ENCODE assay signal across 8 cellular contexts in the genomic region with DNA sequence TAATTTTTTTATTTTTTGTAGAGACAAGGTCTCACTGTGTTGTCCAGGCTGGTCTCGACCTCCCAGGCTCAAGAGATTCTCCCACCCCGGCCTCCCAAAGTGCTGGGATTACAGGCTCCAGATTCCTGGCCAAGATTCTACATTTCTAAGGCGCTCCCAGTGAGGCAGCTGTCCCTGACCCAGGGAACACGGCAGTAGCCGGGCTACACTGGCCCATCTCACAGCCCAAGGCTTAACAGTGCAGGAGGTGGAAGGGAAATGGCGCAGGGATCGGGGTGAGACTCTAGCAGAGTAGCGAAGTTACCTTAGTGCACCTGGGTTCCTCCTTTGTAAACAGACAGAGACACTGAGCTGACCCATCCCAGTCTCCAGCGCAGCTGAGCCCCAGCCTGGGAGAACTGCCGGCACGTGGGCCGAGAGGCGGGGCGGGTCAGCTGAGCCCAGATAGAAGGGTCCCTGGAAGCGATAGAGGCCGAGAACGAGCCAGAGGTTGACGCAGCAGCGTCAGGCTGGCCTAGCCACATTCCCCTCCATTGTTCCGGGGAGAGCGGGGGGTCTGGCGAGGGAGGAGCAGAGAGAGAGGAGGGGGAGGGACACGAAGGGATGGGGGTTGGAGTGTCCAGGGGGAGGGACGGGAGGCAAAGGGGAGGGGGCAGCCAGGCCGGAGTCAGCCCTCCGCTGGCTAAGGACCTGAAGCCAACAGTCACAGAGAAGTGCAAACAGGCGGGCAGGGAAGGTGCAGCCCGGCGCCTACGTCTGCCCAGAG. TPM values are rescaled to one million over a fixed set of nuclear protein-coding genes. Genes with fewer than 3 reads are reported as not detected.
DNase-seq lines count a peak whose midpoint lies in the region; ATAC-seq and TF ChIP-seq lines count a peak whose summit lies in the region.

No MANE protein-coding gene starts in this region.

- DNase-seq in HFFc6 (no peak), iPS DF 19.7 (ENCODE audit: low read depth, low spot score) (peak; percentile 78), gastrocnemius medialis (no peak), inferior parietal cortex (ENCODE audit: extremely low spot score) (no peak)
- no peak for DNase-seq in activated naive CD8-positive, alpha-beta T cell treated with anti-CD3 and anti-CD28 coated beads, Interleukin-2, amount 10 ng/mL, durations not matched to agents 7 days and 5 days

- ATAC-seq in activated naive CD8-positive, alpha-beta T cell treated with anti-CD3 and anti-CD28 coated beads, Interleukin-2, amount 10 ng/mL, durations not matched to agents 7 days and 5 days (ENCODE audit: low read depth) = no peak
- no peak for ATAC-seq in gastrocnemius medialis
- no peak for ATAC-seq in GM18861 (IDR thresholded peaks at IDR 0.05; ENCODE audit: unreplicated experiment)
- no peak for ATAC-seq in GM19351 (IDR thresholded peaks at IDR 0.05; ENCODE audit: unreplicated experiment)
- ATAC-seq in HG03045 (IDR thresholded peaks at IDR 0.05; ENCODE audit: unreplicated experiment) = no peak

- TF ChIP-seq POLR2A in gastrocnemius medialis (IDR thresholded peaks at IDR 0.05) = no peak

- no peaks in the 10 kb centered on the region for H3K9me3 Mint-ChIP-seq in HFFc6
- H3K9me3 Mint-ChIP-seq in activated naive CD8-positive, alpha-beta T cell treated with anti-CD3 and anti-CD28 coated beads, Interleukin-2, amount 10 ng/mL, durations not matched to agents 7 days and 5 days = no peaks in the 10 kb centered on the region

- H3K9me3 ChIP-seq in gastrocnemius medialis = no peaks in the 10 kb centered on the region

- H3K36me3 Mint-ChIP-seq in HFFc6 (ENCODE audit: low read depth) = no peaks in the 10 kb centered on the region
- peaks cover 17% of the 10 kb centered on the region for H3K36me3 Mint-ChIP-seq in activated naive CD8-positive, alpha-beta T cell treated with anti-CD3 and anti-CD28 coated beads, Interleukin-2, amount 10 ng/mL, durations not matched to agents 7 days and 5 days

- peak overlapping the region; percentile 44 for H3K27ac Mint-ChIP-seq in HFFc6
- peak overlapping the region; percentile 83 for H3K27ac Mint-ChIP-seq in activated naive CD8-positive, alpha-beta T cell treated with anti-CD3 and anti-CD28 coated beads, Interleukin-2, amount 10 ng/mL, durations not matched to agents 7 days and 5 days

- H3K27ac ChIP-seq in gastrocnemius medialis = peak overlapping the region; percentile 69 to 80 (median 76)

- peak overlapping the region; percentile 92 for H3K4me3 Mint-ChIP-seq in HFFc6
- peak overlapping the region; percentile 93 for H3K4me3 Mint-ChIP-seq in activated naive CD8-positive, alpha-beta T cell treated with anti-CD3 and anti-CD28 coated beads, Interleukin-2, amount 10 ng/mL, durations not matched to agents 7 days and 5 days

- H3K27me3 Mint-ChIP-seq in HFFc6 (ENCODE audit: insufficient read depth) = peaks cover 12% of the 10 kb centered on the region
- no peaks in the 10 kb centered on the region for H3K27me3 Mint-ChIP-seq in activated naive CD8-positive, alpha-beta T cell treated with anti-CD3 and anti-CD28 coated beads, Interleukin-2, amount 10 ng/mL, durations not matched to agents 7 days and 5 days

- in situ Hi-C loops in gastrocnemius medialis (cut with MboI; ENCODE audit: low sequenced_read_pairs in 4 of 4) = no loop called here

- H3K4me3 ChIP-seq in gastrocnemius medialis = peak overlapping the region; percentile 68 to 94 (median 78)

- POLR2A ChIA-PET in activated naive CD8-positive, alpha-beta T cell treated with anti-CD3 and anti-CD28 coated beads, Interleukin-2, amount 10 ng/mL, durations not matched to agents 7 days and 5 days (lab: Charles Lee) = interaction anchor here (1.3 kb wide), 1 partner anchor 11 kb away, joined by 4 read pairs; no protein-coding TSS in a partner anchor

- intact Hi-C loops in gastrocnemius medialis (cut with DNase I; ENCODE audit: low total_unique reads) = no loop called here

- H3K27me3 ChIP-seq in gastrocnemius medialis = peaks cover 32 to 37% (median 34%) of the 10 kb centered on the region in 3 donors

- H3K4me1 ChIP-seq in gastrocnemius medialis = peaks cover 35 to 39% of the 10 kb centered on the region in 2 donors

- H3K4me1 Mint-ChIP-seq in HFFc6 (ENCODE audit: low read depth) = peaks cover 60% of the 10 kb centered on the region
- peaks cover 47% of the 10 kb centered on the region for H3K4me1 Mint-ChIP-seq in activated naive CD8-positive, alpha-beta T cell treated with anti-CD3 and anti-CD28 coated beads, Interleukin-2, amount 10 ng/mL, durations not matched to agents 7 days and 5 days

- H3K36me3 ChIP-seq in gastrocnemius medialis = no peaks in the 10 kb centered on the region

- TF ChIP-seq CTCF in HFFc6 (IDR thresholded peaks at IDR 0.05) (no peak), gastrocnemius medialis (IDR thresholded peaks at IDR 0.05 in 4 of 5, conservative IDR thresholded peaks at IDR 0.05 in 1 of 5) (no peak)

RNA-seq across cellular contexts. Expression of a gene that starts 2.5 kb away (rescaled TPM):
- 100 to 1,000 TPM in 3 of 6 experiments, 10 to 100 TPM in 3; 91.4 to 114 (median 97.9) TPM for total RNA-seq in HFFc6 (2021; fragmentation: NEBNext Ultra II Directional; extraction: Animal tissue kit (Norgen Biotek cat#: 25700))
- 100 to 1,000 TPM; 157 to 173 TPM for total RNA-seq in activated naive CD8-positive, alpha-beta T cell treated with anti-CD3 and anti-CD28 coated beads, Interleukin-2, amount 10 ng/mL, durations not matched to agents 7 days and 5 days
- 10 to 100 TPM; 12.4 to 22.3 (median 18.4) TPM for total RNA-seq in gastrocnemius medialis

RNA-seq across cellular contexts. Expression of a gene that starts 15.8 kb away (rescaled TPM):
- total RNA-seq in HFFc6 (2021; fragmentation: NEBNext Ultra II Directional; extraction: Animal tissue kit (Norgen Biotek cat#: 25700)) = not detected
- not detected for total RNA-seq in activated naive CD8-positive, alpha-beta T cell treated with anti-CD3 and anti-CD28 coated beads, Interleukin-2, amount 10 ng/mL, durations not matched to agents 7 days and 5 days
- not detected for total RNA-seq in gastrocnemius medialis
